Comparison of ENCODE assay signal across 37 cellular contexts in the genomic region with DNA sequence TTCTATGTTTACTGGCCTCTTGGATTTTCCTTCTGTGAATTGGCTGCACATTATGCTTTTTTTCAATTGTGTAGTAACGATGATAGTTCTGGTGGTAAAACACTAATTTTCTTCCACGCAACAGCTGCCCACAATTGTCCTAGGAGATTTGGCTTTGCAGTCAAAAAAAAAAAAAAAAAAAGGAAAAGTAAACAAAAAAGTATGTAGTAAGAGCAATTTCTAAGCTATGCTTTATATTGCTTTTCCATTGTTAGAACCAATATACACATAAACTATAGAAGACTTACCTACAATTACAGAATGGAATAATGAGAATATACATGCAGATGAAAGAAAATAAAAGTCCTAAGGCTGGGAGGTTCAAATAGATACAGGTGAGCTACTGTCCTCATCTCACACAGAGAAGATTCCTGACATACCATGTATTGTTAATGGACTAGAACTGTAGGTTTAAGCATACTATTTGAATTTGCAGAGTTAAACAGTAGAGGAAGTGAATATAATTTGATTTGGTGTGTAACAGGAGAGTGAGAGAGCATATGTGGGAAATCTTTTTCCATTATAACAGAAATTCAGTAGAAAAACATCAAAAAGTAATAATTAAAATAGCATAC.
"Had no signal": no experiment of that assay in that cellular context is flagged by ENCODE, and none has a peak within 500 bp of the region (broad histone marks: within the 10 kb centered on the region; RNA-seq: fewer than 3 reads in every experiment).

No MANE protein-coding gene starts in this region.

- H3K9ac ChIP-seq: KMS-11, SK-N-SH had no signal

- H3K27me3 Mint-ChIP-seq: activated B cell treated with CpG ODN at 0.5 μM for 24 hours; activated CD4-positive, alpha-beta memory T cell treated with anti-CD3 and anti-CD28 coated beads for 36 hours; activated CD8-positive, alpha-beta memory T cell treated with anti-CD3 and anti-CD28 coated beads, Interleukin-2, amount 10 ng/mL, durations not matched to agents 7 days and 5 days; activated naive CD4-positive, alpha-beta T cell treated with anti-CD3 and anti-CD28 coated beads, Interleukin-2, amount 50 U/mL, for 24 hours; activated naive CD8-positive, alpha-beta T cell treated with anti-CD3 and anti-CD28 coated beads, Interleukin-2, amount 10 ng/mL, durations not matched to agents 7 days and 5 days; activated T-helper 17 cell treated with anti-CD3 and anti-CD28 coated beads, Interleukin-2, amount 50 U/mL, for 72 hours; central memory CD8-positive, alpha-beta T cell had no signal

- H3K27ac ChIP-seq: ascending aorta, cardiac muscle cell, KMS-11, Peyer's patch, SJSA1 had no signal

- H3K36me3 ChIP-seq: ascending aorta, cardiac muscle cell, Peyer's patch, SJSA1 had no signal

- H3K9me3 Mint-ChIP-seq: activated naive CD8-positive, alpha-beta T cell treated with anti-CD3 and anti-CD28 coated beads, Interleukin-2, amount 10 ng/mL, durations not matched to agents 7 days and 5 days; central memory CD8-positive, alpha-beta T cell; T-helper 1 cell treated with Interleukin-12 subunit alpha and Interleukin-12 subunit beta and Interleukin-4 antibody, amounts not matched to agents 30 μg/mL and 1 μg/mL, for 36 hours; T-helper 2 cell treated with Interferon-gamma antibody and Interleukin-4, amounts not matched to agents 5 μg/mL and 100 μg/mL, for 36 hours had no signal

- H3K4me1 ChIP-seq: ascending aorta, Peyer's patch, SJSA1 had no signal

- H3K4me2 ChIP-seq: KMS-11, SK-N-SH had no signal

- H3K9me3 ChIP-seq: ascending aorta, Peyer's patch, SJSA1, SK-N-SH had no signal

- H3K27me3 ChIP-seq: ascending aorta, cardiac muscle cell, Peyer's patch, SJSA1 had no signal

- H3K4me3 Mint-ChIP-seq: activated B cell treated with CpG ODN at 0.5 μM for 24 hours; activated CD4-positive, alpha-beta memory T cell treated with anti-CD3 and anti-CD28 coated beads for 36 hours; activated CD8-positive, alpha-beta memory T cell treated with anti-CD3 and anti-CD28 coated beads, Interleukin-2, amount 10 ng/mL, durations not matched to agents 7 days and 5 days; activated naive CD4-positive, alpha-beta T cell treated with anti-CD3 and anti-CD28 coated beads, Interleukin-2, amount 50 U/mL, for 24 hours; activated naive CD8-positive, alpha-beta T cell treated with anti-CD3 and anti-CD28 coated beads, Interleukin-2, amount 10 ng/mL, durations not matched to agents 7 days and 5 days; activated T-cell treated with anti-CD3 and anti-CD28 coated beads, Interleukin-2, amount 50 U/mL, for 72 hours; activated T-helper 17 cell treated with anti-CD3 and anti-CD28 coated beads, Interleukin-2, amount 50 U/mL, for 72 hours; central memory CD8-positive, alpha-beta T cell; T-helper 1 cell treated with Interleukin-12 subunit alpha and Interleukin-12 subunit beta and Interleukin-4 antibody, amounts not matched to agents 30 μg/mL and 1 μg/mL, for 36 hours; T-helper 2 cell treated with Interferon-gamma antibody and Interleukin-4, amounts not matched to agents 5 μg/mL and 100 μg/mL, for 36 hours had no signal

- H3K27ac Mint-ChIP-seq: activated B cell treated with CpG ODN at 0.5 μM for 24 hours; activated CD4-positive, alpha-beta memory T cell treated with anti-CD3 and anti-CD28 coated beads for 36 hours; activated CD8-positive, alpha-beta memory T cell treated with anti-CD3 and anti-CD28 coated beads, Interleukin-2, amount 10 ng/mL, durations not matched to agents 7 days and 5 days; activated naive CD4-positive, alpha-beta T cell treated with anti-CD3 and anti-CD28 coated beads, Interleukin-2, amount 50 U/mL, for 24 hours; activated naive CD8-positive, alpha-beta T cell treated with anti-CD3 and anti-CD28 coated beads, Interleukin-2, amount 10 ng/mL, durations not matched to agents 7 days and 5 days; activated T-cell treated with anti-CD3 and anti-CD28 coated beads, Interleukin-2, amount 50 U/mL, for 72 hours; activated T-helper 17 cell treated with anti-CD3 and anti-CD28 coated beads, Interleukin-2, amount 50 U/mL, for 72 hours; T-helper 1 cell treated with Interleukin-12 subunit alpha and Interleukin-12 subunit beta and Interleukin-4 antibody, amounts not matched to agents 30 μg/mL and 1 μg/mL, for 36 hours; T-helper 2 cell treated with Interferon-gamma antibody and Interleukin-4, amounts not matched to agents 5 μg/mL and 100 μg/mL, for 36 hours had no signal

- H3K4me3 ChIP-seq: ascending aorta, cardiac muscle cell, Peyer's patch, SJSA1 had no signal

- DNase-seq: activated B cell treated with CpG ODN at 0.5 μM for 24 hours; activated CD4-positive, alpha-beta memory T cell treated with anti-CD3 and anti-CD28 coated beads for 36 hours; activated CD4-positive, alpha-beta T cell treated with anti-CD3 and anti-CD28 coated beads for 4 hours; activated CD4-positive, alpha-beta T cell treated with anti-CD3 and anti-CD28 coated beads, Interleukin-2, amount 50 U/mL, for 1 hour; activated CD4-positive, CD25-positive, alpha-beta regulatory T cell treated with anti-CD3 and anti-CD28 coated beads, Interleukin-2, amount 50 U/mL, for 72 hours; activated CD8-positive, alpha-beta memory T cell treated with anti-CD3 and anti-CD28 coated beads, Interleukin-2, amount 10 ng/mL, durations not matched to agents 7 days and 5 days; activated CD8-positive, alpha-beta memory T cell treated with anti-CD3 and anti-CD28 coated beads, Interleukin-2, amount 50 U/mL, for 48 hours; activated gamma-delta T cell; activated naive CD4-positive, alpha-beta T cell treated with Interleukin-2 at 50 U/mL for 16 hours; activated naive CD8-positive, alpha-beta T cell treated with anti-CD3 and anti-CD28 coated beads, Interleukin-2, amount 10 ng/mL, durations not matched to agents 7 days and 5 days; activated T-cell treated with anti-CD3 and anti-CD28 coated beads, Interleukin-2, amount 50 U/mL, for 72 hours; amygdala; MM.1S; MV-4-11; NCI-H1092; NCI-H1436 treated with DMSO at 0.1 percent for 48 hours; NCI-H1694 treated with DMSO at 0.1 percent for 48 hours; NCI-H2029 treated with DMSO at 0.1 percent for 48 hours; NCI-H345; NCI-H510A; NCI-H526; NCI-H82; NK-92 treated with Interleukin-12 subunit alpha and Interleukin-12 subunit beta, amount 100 ng/mL, for 24 hours; PC-3; Peyer's patch; RPMI8226; SHP77 treated with DMSO at 0.1 percent for 48 hours; SK-N-SH had no signal

- H3K36me3 Mint-ChIP-seq: activated CD4-positive, alpha-beta memory T cell treated with anti-CD3 and anti-CD28 coated beads for 36 hours; activated CD8-positive, alpha-beta memory T cell treated with anti-CD3 and anti-CD28 coated beads, Interleukin-2, amount 10 ng/mL, durations not matched to agents 7 days and 5 days; activated naive CD4-positive, alpha-beta T cell treated with anti-CD3 and anti-CD28 coated beads, Interleukin-2, amount 50 U/mL, for 24 hours; activated naive CD8-positive, alpha-beta T cell treated with anti-CD3 and anti-CD28 coated beads, Interleukin-2, amount 10 ng/mL, durations not matched to agents 7 days and 5 days had no signal

- H3K4me1 Mint-ChIP-seq: activated B cell treated with CpG ODN at 0.5 μM for 24 hours; activated CD8-positive, alpha-beta memory T cell treated with anti-CD3 and anti-CD28 coated beads, Interleukin-2, amount 10 ng/mL, durations not matched to agents 7 days and 5 days; activated naive CD4-positive, alpha-beta T cell treated with anti-CD3 and anti-CD28 coated beads, Interleukin-2, amount 50 U/mL, for 24 hours; activated naive CD8-positive, alpha-beta T cell treated with anti-CD3 and anti-CD28 coated beads, Interleukin-2, amount 10 ng/mL, durations not matched to agents 7 days and 5 days; activated T-helper 17 cell treated with anti-CD3 and anti-CD28 coated beads, Interleukin-2, amount 50 U/mL, for 72 hours; central memory CD8-positive, alpha-beta T cell had no signal

- ATAC-seq: activated CD8-positive, alpha-beta memory T cell treated with anti-CD3 and anti-CD28 coated beads, Interleukin-2, amount 10 ng/mL, durations not matched to agents 7 days and 5 days; activated T-cell treated with anti-CD3 and anti-CD28 coated beads, Interleukin-2, amount 50 U/mL, for 72 hours; activated T-helper 17 cell treated with anti-CD3 and anti-CD28 coated beads, Interleukin-2, amount 50 U/mL, for 72 hours; PC-3 had no signal
